ENCODE assay signal across 20 cellular contexts in the genomic region with DNA sequence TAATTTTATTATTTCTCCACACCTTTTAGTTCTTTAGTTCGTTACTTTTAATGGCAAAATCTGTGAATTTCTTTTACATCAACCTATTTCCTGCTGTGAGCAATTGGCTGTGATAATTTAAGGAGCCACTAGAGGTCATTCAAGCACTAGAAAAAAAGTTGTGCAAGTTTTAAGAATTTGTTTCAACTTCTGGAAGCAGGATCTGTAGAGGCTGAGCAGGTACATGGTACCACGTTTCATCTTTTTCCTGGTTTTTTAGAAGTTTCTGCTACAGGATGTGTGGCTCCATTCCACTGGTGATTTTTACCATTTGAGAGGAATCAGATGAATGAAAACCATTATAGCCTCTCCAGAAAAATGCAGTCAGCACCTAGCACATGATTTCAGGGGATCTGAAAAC. TPM values are rescaled to one million over a fixed set of nuclear protein-coding genes. Genes with fewer than 3 reads are reported as not detected.
DNase-seq lines count a peak whose midpoint lies in the region; ATAC-seq and TF ChIP-seq lines count a peak whose summit lies in the region.
"Not testable (repeated sequence)": the region's sequence is repeated elsewhere in the genome, so short reads cannot be mapped to it uniquely, and the experiment has no call there.
"Had no signal": no experiment of that assay in that cellular context is flagged by ENCODE, and none has a peak within 500 bp of the region (broad histone marks: within the 10 kb centered on the region; RNA-seq: fewer than 3 reads in every experiment).

No MANE protein-coding gene starts in this region.

- not testable (repeated sequence) for H3K27me3 Mint-ChIP-seq in CD8-positive, alpha-beta T cell (ENCODE audit: low read depth); HFFc6 (ENCODE audit: insufficient read depth); MCF 10A (ENCODE audit: insufficient read depth, unreplicated experiment); progenitor cell of endocrine pancreas

- TF ChIP-seq CTCF in CD8-positive, alpha-beta T cell (IDR thresholded peaks at IDR 0.05) = peak; percentile 20
- TF ChIP-seq CTCF in HFFc6 (IDR thresholded peaks at IDR 0.05) = peak; percentile 31; the same call in 1 of the 2 replicates
- peak; percentile 37; the same call in 1 of the 2 replicates for TF ChIP-seq CTCF in PC-9 (conservative IDR thresholded peaks at IDR 0.05)
- not testable (repeated sequence) for TF ChIP-seq CTCF in MCF 10A (IDR thresholded peaks at IDR 0.05; ENCODE audit: unreplicated experiment); fibroblast of pulmonary artery (IDR thresholded peaks at IDR 0.05; ENCODE audit: low read length, missing control alignments)
- peak; percentile 24 for TF ChIP-seq CTCF in progenitor cell of endocrine pancreas (IDR thresholded peaks at IDR 0.05; ENCODE audit: unreplicated experiment)

- not testable (repeated sequence) for H3K4me3 Mint-ChIP-seq in CD8-positive, alpha-beta T cell; HFFc6; MCF 10A (ENCODE audit: unreplicated experiment); progenitor cell of endocrine pancreas (ENCODE audit: low read depth)

- not testable (repeated sequence) for H4K20me1 ChIP-seq in PC-9 (ENCODE audit: insufficient read depth)

- not testable (repeated sequence) for H3K27ac Mint-ChIP-seq in CD8-positive, alpha-beta T cell; HFFc6; MCF 10A (ENCODE audit: low read depth, unreplicated experiment); progenitor cell of endocrine pancreas

- not testable (repeated sequence) for H3K27me3 ChIP-seq in CD8-positive, alpha-beta T cell (ENCODE audit: insufficient read depth, low read length); PC-9 (ENCODE audit: insufficient read depth, low read depth)

- not testable (repeated sequence) for H3F3A ChIP-seq in PC-9 (ENCODE audit: insufficient read depth, low read depth)

- not testable (repeated sequence) for H2AFZ ChIP-seq in PC-9

- H3K4me1 Mint-ChIP-seq in CD8-positive, alpha-beta T cell (ENCODE audit: low read depth); HFFc6 (ENCODE audit: low read depth); MCF 10A (ENCODE audit: insufficient read depth, unreplicated experiment); progenitor cell of endocrine pancreas (ENCODE audit: low read depth): not testable (repeated sequence)

- not testable (repeated sequence) for H3K9me3 ChIP-seq in CD8-positive, alpha-beta T cell (ENCODE audit: low read length); PC-9 (ENCODE audit: insufficient read depth, low read depth)

- not testable (repeated sequence) for H3K4me1 ChIP-seq in CD8-positive, alpha-beta T cell (ENCODE audit: insufficient read depth, low read length); PC-9 (replicated peaks; ENCODE audit: insufficient read depth)

- not testable (repeated sequence) for DNase-seq in CD8-positive, alpha-beta T cell; PC-9; progenitor cell of endocrine pancreas (ENCODE audit: low spot score, unreplicated experiment)
- DNase-seq in HFFc6 = peak; percentile 1
- DNase-seq in MCF 10A (ENCODE audit: unreplicated experiment) = peak; percentile 0
- peak; percentile 11 for DNase-seq in fibroblast of pulmonary artery (ENCODE audit: low read depth)
- DNase-seq in kidney tubule cell (ENCODE audit: low spot score) = peak; percentile 2

- not testable (repeated sequence) for H3K27ac ChIP-seq in CD8-positive, alpha-beta T cell (ENCODE audit: low read depth, low read length); PC-9

- not testable (repeated sequence) for H3K9me2 ChIP-seq in PC-9 (ENCODE audit: insufficient read depth)

- not testable (repeated sequence) for ATAC-seq in CD8-positive, alpha-beta T cell

- H3K36me3 ChIP-seq in CD8-positive, alpha-beta T cell (ENCODE audit: insufficient read depth, low read length); PC-9 (ENCODE audit: low read depth): not testable (repeated sequence)

- CTCF ChIA-PET in CD8-positive, alpha-beta T cell (lab: Charles Lee); PC-9 (lab: Charles Lee); MCF 10A (lab: Yijun Ruan, JAX): not testable (repeated sequence)

- H3K9me3 Mint-ChIP-seq in CD8-positive, alpha-beta T cell; HFFc6; MCF 10A (ENCODE audit: unreplicated experiment); progenitor cell of endocrine pancreas (ENCODE audit: low read depth): not testable (repeated sequence)

- intact Hi-C loops in CD8-positive, alpha-beta T cell (cut with DNase I, micrococcal nuclease); PC-9 (cut with micrococcal nuclease; ENCODE audit: unreplicated experiment); MCF 10A (cut with micrococcal nuclease): not testable (repeated sequence)

- not testable (repeated sequence) for H3K36me3 Mint-ChIP-seq in CD8-positive, alpha-beta T cell; HFFc6 (ENCODE audit: low read depth); MCF 10A (ENCODE audit: insufficient read depth, unreplicated experiment); progenitor cell of endocrine pancreas (ENCODE audit: insufficient read depth)

- POLR2A ChIA-PET in CD8-positive, alpha-beta T cell (lab: Charles Lee); PC-9 (lab: Charles Lee; ENCODE audit: unreplicated experiment); MCF 10A (lab: Yijun Ruan, JAX): not testable (repeated sequence)

- not testable (repeated sequence) for H3K4me3 ChIP-seq in CD8-positive, alpha-beta T cell (ENCODE audit: low read depth, low read length); PC-9; fibroblast of pulmonary artery (replicated peaks; ENCODE audit: low read depth, low read length)

- not testable (repeated sequence) for H3K79me2 ChIP-seq in PC-9 (ENCODE audit: low read depth)

- not testable (repeated sequence) for H3K4me2 ChIP-seq in PC-9

- not testable (repeated sequence) for BruUV-seq in PC-9 (replicated peaks; lab: Mats Ljungman, UMichigan); MCF 10A (replicated peaks; lab: Mats Ljungman, UMichigan)

RNA-seq across cellular contexts. Expression of a gene that starts 4.8 kb away (rescaled TPM):
- total RNA-seq in CD8-positive, alpha-beta T cell = under 1 TPM in 1 of 2 experiments, not detected in 1; 0.19 TPM
- total RNA-seq in HFFc6 (2021; fragmentation: NEBNext Ultra II Directional; extraction: Animal tissue kit (Norgen Biotek cat#: 25700)) = not detected
- not detected in 2 replicates for total RNA-seq in PC-9 (2021)
- 0.59 and 0.61 TPM in 2 replicates for total RNA-seq in MCF 10A (2022)
- total RNA-seq in progenitor cell of endocrine pancreas = not detected in 2 replicates
- total RNA-seq: activated CD4-positive, alpha-beta T cell treated with anti-CD3 and anti-CD28 coated beads, Interleukin-2, amount 10 ng/mL, durations not matched to agents 7 days and 5 days; bronchial epithelial cell; CD4-positive, alpha-beta T cell; esophagus muscularis mucosa; frontal cortex; mesenteric fat pad; myocyte; prostate gland; stomach; T-helper 1 cell treated with Interleukin-12 subunit alpha and Interleukin-12 subunit beta and Interleukin-4 antibody, amounts not matched to agents 30 ng/mL and 1 ng/mL, for 36 hours had no signal

RNA-seq across cellular contexts. Expression of a gene that starts 47.3 kb away (rescaled TPM):
- total RNA-seq in CD8-positive, alpha-beta T cell = not detected
- not detected for total RNA-seq in HFFc6 (2021; fragmentation: NEBNext Ultra II Directional; extraction: Animal tissue kit (Norgen Biotek cat#: 25700))
- total RNA-seq in PC-9 (2021) (not detected in 2 replicates), MCF 10A (2022) (0.21 TPM in 1 of 2 replicates, not detected in the other), progenitor cell of endocrine pancreas (not detected in 2 replicates)
- total RNA-seq: activated CD8-positive, alpha-beta memory T cell treated with anti-CD3 and anti-CD28 coated beads for 36 hours; bronchial epithelial cell; esophagus muscularis mucosa; frontal cortex; H1; mesenteric fat pad; myocyte; stomach; vagina had no signal
